Comparison of ENCODE assay signal across 10 cellular contexts in the genomic region with DNA sequence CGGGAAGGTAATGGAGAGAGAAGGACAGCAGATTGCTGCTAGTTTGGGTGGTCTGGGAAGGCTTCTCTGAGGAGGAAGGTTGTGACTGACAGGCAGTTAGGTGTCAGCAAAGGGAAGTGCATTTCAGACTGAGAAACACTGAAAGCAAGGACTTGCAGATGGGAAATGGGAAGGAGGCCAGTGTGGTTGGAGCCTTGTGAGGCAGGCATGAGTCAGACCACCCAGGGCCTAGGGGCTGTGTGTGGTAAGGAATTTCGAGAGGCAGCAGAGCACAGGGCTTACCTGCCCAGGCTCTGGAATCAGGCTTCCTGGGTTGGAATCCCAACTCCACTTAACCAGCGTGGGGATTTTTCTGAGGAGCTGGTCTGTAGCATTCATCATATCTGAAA. TPM values are rescaled to one million over a fixed set of nuclear protein-coding genes. Genes with fewer than 3 reads are reported as not detected.
A peak's percentile ranks its signal among the peaks of the same experiment; 100 is the strongest.
DNase-seq lines count a peak whose midpoint lies in the region; ATAC-seq and TF ChIP-seq lines count a peak whose summit lies in the region.
"Had no signal": no experiment of that assay in that cellular context is flagged by ENCODE, and none has a peak within 500 bp of the region (broad histone marks: within the 10 kb centered on the region; RNA-seq: fewer than 3 reads in every experiment).

No MANE protein-coding gene starts in this region.

- peaks cover 5% of the 10 kb centered on the region for H3F3A ChIP-seq in neural progenitor cell (ENCODE audit: low read depth)

- peaks cover 4% of the 10 kb centered on the region for H3K4me1 ChIP-seq in neural progenitor cell
- H3K4me1 ChIP-seq in testis = peaks cover 5% of the 10 kb centered on the region
- H3K4me1 ChIP-seq: gastrocnemius medialis, right lobe of liver had no signal

- H3K9me3 ChIP-seq in neural progenitor cell (ENCODE audit: low read depth) = peaks cover 14% of the 10 kb centered on the region
- H3K9me3 ChIP-seq in testis = no peaks in the 10 kb centered on the region
- H3K9me3 ChIP-seq: gastrocnemius medialis, right lobe of liver had no signal

- no peaks in the 10 kb centered on the region for H3K27me3 Mint-ChIP-seq in neural progenitor cell (ENCODE audit: insufficient read depth, low read depth)

- H3K27ac Mint-ChIP-seq in neural progenitor cell = no peak overlapping the region

- intact Hi-C loops in testis (cut with DNase I; ENCODE audit: low total_unique reads) = loop anchor here (10.0 kb wide), 1 partner anchor 160 kb away; no protein-coding TSS in a partner anchor

- no peak overlapping the region for H3K4me3 ChIP-seq in NB4 (ENCODE audit: low read depth, low read length)
- H3K4me3 ChIP-seq in neural progenitor cell = no peak overlapping the region
- no peak overlapping the region for H3K4me3 ChIP-seq in testis
- H3K4me3 ChIP-seq: gastrocnemius medialis, right lobe of liver had no signal

- H3K36me3 Mint-ChIP-seq in neural progenitor cell = peaks cover 29% of the 10 kb centered on the region

- TF ChIP-seq POLR2A in NB4 (IDR thresholded peaks at IDR 0.05; ENCODE audit: extremely low read depth, insufficient read length) (no peak), testis (IDR thresholded peaks at IDR 0.05) (no peak)

- no peak for TF ChIP-seq CTCF in NB4 (IDR thresholded peaks at IDR 0.05; ENCODE audit: low read depth, low read length)
- no peak for TF ChIP-seq CTCF in neural progenitor cell (IDR thresholded peaks at IDR 0.05)
- TF ChIP-seq CTCF in testis (IDR thresholded peaks at IDR 0.05) = no peak

- peaks cover 23% of the 10 kb centered on the region for H3K9me3 Mint-ChIP-seq in neural progenitor cell

- no peak overlapping the region for H3K27ac ChIP-seq in neural progenitor cell
- H3K27ac ChIP-seq in testis = no peak overlapping the region
- H3K27ac ChIP-seq: gastrocnemius medialis, right lobe of liver had no signal

- H3K79me2 ChIP-seq in neural progenitor cell (ENCODE audit: low read depth) = peaks cover 24% of the 10 kb centered on the region

- DNase-seq in EL (peak; percentile 96), NB4 (ENCODE audit: low read depth) (peak; percentile 82), cerebellum (ENCODE audit: low spot score) (peak; percentile 13), neural progenitor cell (ENCODE audit: low spot score) (peak; percentile 35), testis (no peak)
- no peak for DNase-seq in activated CD4-positive, CD25-positive, alpha-beta regulatory T cell (lab: John Stamatoyannopoulos, UW)
- DNase-seq: gastrocnemius medialis, right lobe of liver had no signal

- no peaks in the 10 kb centered on the region for H3K27me3 ChIP-seq in neural progenitor cell
- no peaks in the 10 kb centered on the region for H3K27me3 ChIP-seq in testis
- H3K27me3 ChIP-seq: gastrocnemius medialis, right lobe of liver had no signal

- no peak overlapping the region for H3K9ac ChIP-seq in neural progenitor cell

- no peak overlapping the region for H3K4me2 ChIP-seq in neural progenitor cell

- no peak overlapping the region for H3K4me3 Mint-ChIP-seq in neural progenitor cell

- H4K20me1 ChIP-seq in neural progenitor cell (ENCODE audit: low read depth) = no peaks in the 10 kb centered on the region

- H3K36me3 ChIP-seq in neural progenitor cell (peaks cover 18% of the 10 kb centered on the region), testis (ENCODE audit: low read depth, missing control alignments) (no peaks in the 10 kb centered on the region)

- ATAC-seq in HG03025 (IDR thresholded peaks at IDR 0.05; ENCODE audit: low FRiP score, unreplicated experiment) (no peak), HG02938 (IDR thresholded peaks at IDR 0.05; ENCODE audit: unreplicated experiment) (no peak)
- ATAC-seq: gastrocnemius medialis had no signal

- H3K4me1 Mint-ChIP-seq in neural progenitor cell = no peaks in the 10 kb centered on the region

- H2AFZ ChIP-seq in neural progenitor cell (replicated peaks) = no peak overlapping the region

- WGBS in testis, 2 donors = 78 to 79% methylated on average over 3 of the region's 3 CpGs

RNA-seq across cellular contexts. Expression of gene NRF1, which starts 53.5 kb away (rescaled TPM):
- total RNA-seq in cerebellum (28.3 TPM), neural progenitor cell (ENCODE audit: low replicate concordance) (22.9 and 24.3 TPM in 2 replicates), testis (10 to 100 TPM; 26.9 to 41.6 TPM)
- polyA plus RNA-seq in testis (ENCODE audit: insufficient read depth, low read depth, low replicate concordance) = 16.9 TPM

Comparison
In these comparisons a context has a peak if more than half of its experiments do, and no peak if none do; other contexts are left out.
1. DNase-seq: peak in EL (single experiment), NB4 (single experiment), cerebellum (single experiment) and neural progenitor cell (single experiment); none in testis (single experiment) and activated CD4-positive, CD25-positive, alpha-beta regulatory T cell (0 of 4).